7 cellular contexts compared by ENCODE assay signal in genomic region chr14:51157012-51157411, GRCh38.
DNase-seq lines count a peak whose midpoint lies in the region; ATAC-seq and TF ChIP-seq lines count a peak whose summit lies in the region.

No MANE protein-coding gene starts in this region.

- H3K27ac Mint-ChIP-seq in mesothelial cell of epicardium: no peak overlapping the region

- DNase-seq in OCI-M1 (lab: John Stamatoyannopoulos, UW) (peak; percentile 20), iris pigment epithelial cell (ENCODE audit: low read depth) (peak; percentile 34), caudate nucleus (lab: John Stamatoyannopoulos, UW) (no peak), mesothelial cell of epicardium (ENCODE audit: low spot score in 2 of 2, unreplicated experiment in 2 of 2) (no peak), D341Med (ENCODE audit: low spot score) (no peak)

- H3K36me3 Mint-ChIP-seq in mesothelial cell of epicardium: peaks cover 1% of the 10 kb centered on the region

- H3K4me1 Mint-ChIP-seq in mesothelial cell of epicardium: peaks cover 14% of the 10 kb centered on the region

- H3K27me3 Mint-ChIP-seq in mesothelial cell of epicardium (ENCODE audit: low read depth): no peaks in the 10 kb centered on the region

- no peak overlapping the region for H3K27ac ChIP-seq in caudate nucleus (ENCODE audit: low read depth, low read length)

- no peak for TF ChIP-seq CTCF in mesothelial cell of epicardium (IDR thresholded peaks at IDR 0.05; ENCODE audit: unreplicated experiment)

- H3K4me3 Mint-ChIP-seq in mesothelial cell of epicardium: no peak overlapping the region

- no peaks in the 10 kb centered on the region for H3K9me3 Mint-ChIP-seq in mesothelial cell of epicardium

- ATAC-seq in GM18502 (IDR thresholded peaks at IDR 0.05; ENCODE audit: poor library complexity, unreplicated experiment) (peak; percentile 69), HG03354 (IDR thresholded peaks at IDR 0.05; ENCODE audit: poor library complexity, severe bottlenecking, unreplicated experiment) (peak; percentile 66)

Comparison
In these comparisons a context has a peak if more than half of its experiments do, and no peak if none do; other contexts are left out.
1. DNase-seq: peak in OCI-M1 (single experiment) and iris pigment epithelial cell (single experiment); none in caudate nucleus (0 of 61), mesothelial cell of epicardium (0 of 2) and D341Med (single experiment).